ENCODE assay signal across 1 cellular context in genomic region chr16:30628628-30629342, GRCh38.
A peak's percentile ranks its signal among the peaks of the same experiment; 100 is the strongest.
TF ChIP-seq lines count a peak whose summit lies in the region.

No MANE protein-coding gene starts in this region.

TF ChIP-seq in GM12878, 131 proteins besides CTCF, POLR2A, EP300 and RAD21 (continued from another document and continues in another):
- TF ChIP-seq E2F8 (IDR thresholded peaks at IDR 0.05; ENCODE audit: low read depth, partially characterized antibody) (no peak), ZNF687 (IDR thresholded peaks at IDR 0.05) (peak; percentile 69; the same call in 1 of the 2 replicates), NFXL1 (IDR thresholded peaks at IDR 0.05; ENCODE audit: borderline replicate concordance) (no peak), USF1 (IDR thresholded peaks at IDR 0.05; ENCODE audit: borderline replicate concordance, extremely low read length, insufficient read depth, low read depth, low read length) (no peak), PAX5 (IDR thresholded peaks at IDR 0.05; ENCODE audit: borderline replicate concordance, low read depth, low read length) (no peak), YY1 (IDR thresholded peaks at IDR 0.05; ENCODE audit: low read depth, low read length) (peak; percentile 71), RCOR1 (conservative IDR thresholded peaks at IDR 0.05; ENCODE audit: low read depth, low read length) (no peak), ZBTB4 (CRISPR knock-in tag; IDR thresholded peaks at IDR 0.05) (no peak), CREB1 (IDR thresholded peaks at IDR 0.05; ENCODE audit: low read depth) (no peak), NFYA (IDR thresholded peaks at IDR 0.05; ENCODE audit: borderline replicate concordance, low read depth, low read length) (no peak), TARDBP (IDR thresholded peaks at IDR 0.05; ENCODE audit: borderline replicate concordance) (no peak), BCLAF1 (IDR thresholded peaks at IDR 0.05) (no peak), FOXM1 (IDR thresholded peaks at IDR 0.05; ENCODE audit: low read depth, low read length) (no peak), ELK1 (IDR thresholded peaks at IDR 0.05; ENCODE audit: low read depth, low read length) (no peak), STAT1 (conservative IDR thresholded peaks at IDR 0.05) (no peak), ZZZ3 (IDR thresholded peaks at IDR 0.05; ENCODE audit: control insufficient read depth, insufficient read length, low read depth) (no peak), BHLHE40 (IDR thresholded peaks at IDR 0.05; ENCODE audit: borderline replicate concordance in 1 of 2, low read depth in 2 of 2, low read length in 1 of 2) (no peak), ZBTB40 (IDR thresholded peaks at IDR 0.05; ENCODE audit: borderline replicate concordance) (peak; percentile 35; the same call in 1 of the 2 replicates), HDGF (IDR thresholded peaks at IDR 0.05) (no peak), NR2F1 (conservative IDR thresholded peaks at IDR 0.05) (peak; percentile 79), CHD4 (IDR thresholded peaks at IDR 0.05) (no peak), POLR2AphosphoS5 (IDR thresholded peaks at IDR 0.05; ENCODE audit: low read length) (no peak), ATF3 (IDR thresholded peaks at IDR 0.05; ENCODE audit: borderline replicate concordance, extremely low read depth, low read depth, low read length) (no peak), BMI1 (IDR thresholded peaks at IDR 0.05; ENCODE audit: borderline replicate concordance) (no peak), SP1 (IDR thresholded peaks at IDR 0.05; ENCODE audit: low read depth, low read length) (no peak), ZNF217 (IDR thresholded peaks at IDR 0.05) (no peak), LARP7 (IDR thresholded peaks at IDR 0.05) (no peak), ZBED1 (IDR thresholded peaks at IDR 0.05; ENCODE audit: borderline replicate concordance) (no peak), TCF7 (IDR thresholded peaks at IDR 0.05; ENCODE audit: borderline replicate concordance) (peak; percentile 73), SRF (IDR thresholded peaks at IDR 0.05; ENCODE audit: low read depth in 2 of 2, low read length in 2 of 2) (no peak), MYC (IDR thresholded peaks at IDR 0.05; ENCODE audit: insufficient read depth, insufficient read length, insufficient replicate concordance, low read length, severe bottlenecking) (no peak), KLF5 (IDR thresholded peaks at IDR 0.05; ENCODE audit: partially characterized antibody) (no peak), REST (IDR thresholded peaks at IDR 0.05; ENCODE audit: low read depth, low read length) (no peak), CBX3 (IDR thresholded peaks at IDR 0.05; ENCODE audit: borderline replicate concordance, low read depth) (no peak), BCL11A (IDR thresholded peaks at IDR 0.05; ENCODE audit: low read depth, low read length) (no peak)
